Comparison of ENCODE assay signal across 20 cellular contexts in the genomic region with DNA sequence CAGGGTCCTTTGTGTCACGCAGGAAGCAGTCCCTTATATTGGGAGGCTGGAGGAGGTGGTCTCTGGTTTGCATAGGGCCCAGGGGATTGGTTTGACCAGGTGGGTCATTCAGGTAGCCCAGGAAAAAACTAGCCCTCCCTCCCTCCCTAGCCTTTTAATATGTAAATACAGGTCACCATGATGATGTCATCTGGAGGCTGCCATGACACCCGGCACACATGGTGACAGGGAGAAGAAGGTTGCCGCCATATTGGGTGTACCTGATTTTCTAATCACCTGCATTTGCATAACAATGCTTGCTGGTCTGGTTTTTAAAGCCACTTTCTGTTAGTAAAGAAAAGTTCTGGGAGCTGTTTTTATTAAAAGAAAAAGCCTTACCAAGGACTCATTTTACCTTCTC.
"Had no signal": no experiment of that assay in that cellular context is flagged by ENCODE, and none has a peak within 500 bp of the region (broad histone marks: within the 10 kb centered on the region; RNA-seq: fewer than 3 reads in every experiment).

No MANE protein-coding gene starts in this region.

- DNase-seq: cortex of kidney; effector memory CD4-positive, alpha-beta T cell; gastrocnemius medialis; glutamatergic neuron; left colon; left ventricle myocardium superior; mesenchymal stem cell; naive B cell; psoas muscle; retina; spleen; stimulated activated CD4-positive, alpha-beta T cell treated with anti-CD3 and anti-CD28 coated beads, Interleukin-15, amount 100 ng/mL, for 24 hours; stimulated activated CD4-positive, alpha-beta T cell treated with anti-CD3 and anti-CD28 coated beads, Interleukin-1b, Interleukin-23, amount 100 ng/mL, for 48 hours; stimulated activated CD4-positive, alpha-beta T cell treated with anti-CD3 and anti-CD28 coated beads, Interleukin-4, amount 100 ng/mL, for 24 hours; upper lobe of right lung had no signal

- H3K4me1 ChIP-seq: gastrocnemius medialis, psoas muscle, spleen, upper lobe of right lung, vagina had no signal

- H3K27ac ChIP-seq: epithelial cell of prostate, esophagus muscularis mucosa, gastrocnemius medialis, psoas muscle, spleen, tibial nerve, upper lobe of right lung, vagina had no signal

- H3K4me3 ChIP-seq: esophagus muscularis mucosa, gastrocnemius medialis, lung, psoas muscle, spleen, tibial nerve, upper lobe of right lung, vagina had no signal

- H3K9me3 ChIP-seq: esophagus muscularis mucosa, gastrocnemius medialis, tibial nerve, upper lobe of right lung, vagina had no signal

- H3K36me3 ChIP-seq: esophagus muscularis mucosa, gastrocnemius medialis, spleen, tibial nerve, upper lobe of right lung, vagina had no signal

- H3K27me3 ChIP-seq: esophagus muscularis mucosa, gastrocnemius medialis, spleen, tibial nerve, upper lobe of right lung, vagina had no signal
